23 cellular contexts compared by ENCODE assay signal in genomic region chr11:135008412-135008811, GRCh38.
DNase-seq lines count a peak whose midpoint lies in the region; ATAC-seq and TF ChIP-seq lines count a peak whose summit lies in the region.
"Had no signal": no experiment of that assay in that cellular context is flagged by ENCODE, and none has a peak within 500 bp of the region (broad histone marks: within the 10 kb centered on the region; RNA-seq: fewer than 3 reads in every experiment).

No MANE protein-coding gene starts in this region.

- peak overlapping the region; percentile 72 for H3K27ac Mint-ChIP-seq in mesothelial cell of epicardium
- H3K27ac Mint-ChIP-seq in Calu3 (ENCODE audit: unreplicated experiment): no peak overlapping the region
- H3K27ac Mint-ChIP-seq: B cell; CD8-positive, alpha-beta T cell had no signal

- H3K36me3 Mint-ChIP-seq in mesothelial cell of epicardium (peaks cover 11% of the 10 kb centered on the region), Calu3 (ENCODE audit: insufficient read depth, unreplicated experiment) (no peaks in the 10 kb centered on the region)
- H3K36me3 Mint-ChIP-seq: CD8-positive, alpha-beta T cell had no signal

- no peak overlapping the region for H2AFZ ChIP-seq in SK-N-SH (ENCODE audit: low read depth)

- 56% methylated on average over 4 of the region's 4 CpGs for WGBS in SK-N-SH (ENCODE audit: low lambda C conversion rate)

- no peaks in the 10 kb centered on the region for H3K9me2 ChIP-seq in SK-N-SH

- TF ChIP-seq RAD21 in SK-N-SH (IDR thresholded peaks at IDR 0.05; ENCODE audit: low read length): no peak

- peaks cover 26% of the 10 kb centered on the region for H3K9me3 Mint-ChIP-seq in mesothelial cell of epicardium
- H3K9me3 Mint-ChIP-seq in Calu3 (ENCODE audit: low read depth, unreplicated experiment): peaks cover 5% of the 10 kb centered on the region

- H3K4me2 ChIP-seq in SK-N-SH: no peak overlapping the region

- TF ChIP-seq CTCF in SK-N-SH (IDR thresholded peaks at IDR 0.05) (no peak), mesothelial cell of epicardium (IDR thresholded peaks at IDR 0.05; ENCODE audit: unreplicated experiment) (no peak), Calu3 (IDR thresholded peaks at IDR 0.05; ENCODE audit: unreplicated experiment) (no peak)

- no peaks in the 10 kb centered on the region for H3K27me3 ChIP-seq in SK-N-SH (ENCODE audit: insufficient read depth)

- no TSS peak for BruUV-seq in Calu3 (replicated peaks; lab: Mats Ljungman, UMichigan)

- no peaks in the 10 kb centered on the region for H3K79me2 ChIP-seq in SK-N-SH (ENCODE audit: insufficient read depth)

- POLR2A ChIA-PET in SK-N-SH (lab: Yijun Ruan, JAX): no interaction called here

- H3K9me3 ChIP-seq in SK-N-SH: no peaks in the 10 kb centered on the region
- H3K9me3 ChIP-seq: HAP-1, MG63 had no signal

- H3K4me1 Mint-ChIP-seq in mesothelial cell of epicardium (peaks cover 44% of the 10 kb centered on the region), Calu3 (ENCODE audit: low read depth, unreplicated experiment) (no peaks in the 10 kb centered on the region)
- H3K4me1 Mint-ChIP-seq: B cell had no signal

- no peak for TF ChIP-seq EP300 in SK-N-SH (IDR thresholded peaks at IDR 0.05; ENCODE audit: borderline replicate concordance in 1 of 2, low read depth in 1 of 2, low read length in 1 of 2)

- ATAC-seq in SK-N-SH treated with all-trans-retinoic acid at 6 μM for 48 hours (no peak), HG03139 (IDR thresholded peaks at IDR 0.05; ENCODE audit: unreplicated experiment) (no peak), GM19023 (IDR thresholded peaks at IDR 0.05; ENCODE audit: unreplicated experiment) (no peak)
- ATAC-seq: CD8-positive, alpha-beta T cell; PC-3 had no signal

- no peak overlapping the region for H3K4me3 Mint-ChIP-seq in mesothelial cell of epicardium
- H3K4me3 Mint-ChIP-seq in Calu3 (ENCODE audit: low read depth, unreplicated experiment): no peak overlapping the region
- H3K4me3 Mint-ChIP-seq: B cell; CD8-positive, alpha-beta T cell had no signal

- intact Hi-C loops in Calu3 (cut with micrococcal nuclease; ENCODE audit: unreplicated experiment): no loop called here

- H3K4me3 ChIP-seq in SK-N-SH (ENCODE audit: low read depth in 2 of 2, low read length in 1 of 2): no peak overlapping the region
- H3K4me3 ChIP-seq: HAP-1, MG63 had no signal

- no peaks in the 10 kb centered on the region for H3F3A ChIP-seq in SK-N-SH (replicated peaks; ENCODE audit: insufficient read depth)

- H3K27me3 Mint-ChIP-seq in mesothelial cell of epicardium (ENCODE audit: low read depth) (no peaks in the 10 kb centered on the region), Calu3 (ENCODE audit: unreplicated experiment) (no peaks in the 10 kb centered on the region)
- H3K27me3 Mint-ChIP-seq: B cell had no signal

- no peaks in the 10 kb centered on the region for H3K36me3 ChIP-seq in SK-N-SH (replicated peaks in 1 of 2; ENCODE audit: control insufficient read depth in 1 of 2, insufficient read depth in 2 of 2, low read length in 1 of 2)
- H3K36me3 ChIP-seq: HAP-1, MG63 had no signal

- H3K27ac ChIP-seq in SK-N-SH (ENCODE audit: low read depth in 2 of 2, low read length in 1 of 2) (peak overlapping the region in 1 of 2 experiments; percentile 97; a peak in 2 of 4 replicates), cingulate gyrus (ENCODE audit: low read depth, low read length) (peak overlapping the region; percentile 83), substantia nigra (ENCODE audit: low read depth, low read length, poor library complexity, severe bottlenecking) (peak overlapping the region; percentile 81)
- H3K27ac ChIP-seq: 22Rv1, C4-2B had no signal

- H3K4me1 ChIP-seq in SK-N-SH (ENCODE audit: control insufficient read depth in 1 of 2, insufficient read depth in 2 of 2, low read depth in 1 of 2, low read length in 1 of 2): peaks cover 0 to 50% of the 10 kb centered on the region in 2 experiments; a peak in 2 of 4 replicates
- H3K4me1 ChIP-seq: HAP-1 had no signal

- CTCF ChIA-PET in SK-N-SH (lab: Yijun Ruan, JAX): interaction anchor here (1.2 to 1.6 kb wide), 3 partner anchors 20 to 140 kb away, joined by 3 to 6 read pairs (median 4); no protein-coding TSS in a partner anchor
- CTCF ChIA-PET in Calu3 (lab: Charles Lee): no interaction called here

- no peak for DNase-seq in SK-N-SH
- DNase-seq in mesothelial cell of epicardium (ENCODE audit: low spot score in 2 of 2, unreplicated experiment in 2 of 2): no peak
- DNase-seq in substantia nigra (lab: John Stamatoyannopoulos, UW): no peak
- DNase-seq in Calu3: no peak
- DNase-seq: CD8-positive, alpha-beta T cell; DMS153; DND-41; IMR-90; KG1; MG63; NCI-H2029; NCI-H446; NCI-H82; NK-92 treated with Interleukin-12 subunit alpha and Interleukin-12 subunit beta, amount 100 ng/mL, for 24 hours; PC-3 had no signal

- H3K9ac ChIP-seq in SK-N-SH: no peak overlapping the region

- no peaks in the 10 kb centered on the region for H4K20me1 ChIP-seq in SK-N-SH (ENCODE audit: insufficient read depth)

TF ChIP-seq in SK-N-SH treated with all-trans-retinoic acid at 6 μM for 48 hours, 23 proteins besides CTCF, POLR2A, EP300 and RAD21:
- TF ChIP-seq CSDC2 (CRISPR knock-in tag; IDR thresholded peaks at IDR 0.05) (no peak), ZNF565 (CRISPR knock-in tag; conservative IDR thresholded peaks at IDR 0.05; ENCODE audit: low read depth) (no peak), ZNF70 (CRISPR knock-in tag; IDR thresholded peaks at IDR 0.05) (0 out of 2 replicates have a peak, but pooled peaks have one; percentile 41), ZNF8 (CRISPR knock-in tag; IDR thresholded peaks at IDR 0.05) (peak; percentile 94)

TF ChIP-seq in SK-N-SH, 30 proteins besides CTCF, POLR2A, EP300 and RAD21:
- TF ChIP-seq, protein P1, sequence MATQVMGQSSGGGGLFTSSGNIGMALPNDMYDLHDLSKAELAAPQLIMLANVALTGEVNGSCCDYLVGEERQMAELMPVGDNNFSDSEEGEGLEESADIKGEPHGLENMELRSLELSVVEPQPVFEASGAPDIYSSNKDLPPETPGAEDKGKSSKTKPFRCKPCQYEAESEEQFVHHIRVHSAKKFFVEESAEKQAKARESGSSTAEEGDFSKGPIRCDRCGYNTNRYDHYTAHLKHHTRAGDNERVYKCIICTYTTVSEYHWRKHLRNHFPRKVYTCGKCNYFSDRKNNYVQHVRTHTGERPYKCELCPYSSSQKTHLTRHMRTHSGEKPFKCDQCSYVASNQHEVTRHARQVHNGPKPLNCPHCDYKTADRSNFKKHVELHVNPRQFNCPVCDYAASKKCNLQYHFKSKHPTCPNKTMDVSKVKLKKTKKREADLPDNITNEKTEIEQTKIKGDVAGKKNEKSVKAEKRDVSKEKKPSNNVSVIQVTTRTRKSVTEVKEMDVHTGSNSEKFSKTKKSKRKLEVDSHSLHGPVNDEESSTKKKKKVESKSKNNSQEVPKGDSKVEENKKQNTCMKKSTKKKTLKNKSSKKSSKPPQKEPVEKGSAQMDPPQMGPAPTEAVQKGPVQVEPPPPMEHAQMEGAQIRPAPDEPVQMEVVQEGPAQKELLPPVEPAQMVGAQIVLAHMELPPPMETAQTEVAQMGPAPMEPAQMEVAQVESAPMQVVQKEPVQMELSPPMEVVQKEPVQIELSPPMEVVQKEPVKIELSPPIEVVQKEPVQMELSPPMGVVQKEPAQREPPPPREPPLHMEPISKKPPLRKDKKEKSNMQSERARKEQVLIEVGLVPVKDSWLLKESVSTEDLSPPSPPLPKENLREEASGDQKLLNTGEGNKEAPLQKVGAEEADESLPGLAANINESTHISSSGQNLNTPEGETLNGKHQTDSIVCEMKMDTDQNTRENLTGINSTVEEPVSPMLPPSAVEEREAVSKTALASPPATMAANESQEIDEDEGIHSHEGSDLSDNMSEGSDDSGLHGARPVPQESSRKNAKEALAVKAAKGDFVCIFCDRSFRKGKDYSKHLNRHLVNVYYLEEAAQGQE (IDR thresholded peaks at IDR 0.05; ENCODE audit: low read depth, low read length): no peak
- TF ChIP-seq GABPA (IDR thresholded peaks at IDR 0.05; ENCODE audit: low read depth): no peak
TF ChIP-seq in SK-N-SH: peak in this region for 0.
